ENCODE assay signal across 8 cellular contexts in genomic region chr19:41398603-41399002, GRCh38. TPM values are rescaled to one million over a fixed set of nuclear protein-coding genes. Genes with fewer than 3 reads are reported as not detected.
DNase-seq lines count a peak whose midpoint lies in the region; ATAC-seq, FAIRE-seq and TF ChIP-seq lines count a peak whose summit lies in the region.

No MANE protein-coding gene starts in this region.

- H3K4me3 ChIP-seq in kidney (ENCODE audit: low read length in 2 of 2) (peak overlapping the region; percentile 95 to 100), testis (peak overlapping the region; percentile 93 to 98)

- H3K27ac Mint-ChIP-seq in activated CD4-positive, alpha-beta T cell treated with anti-CD3 and anti-CD28 coated beads, Interleukin-2, amount 10 ng/mL, durations not matched to agents 24 days and 14 days, result no peak overlapping the region
- H3K27ac Mint-ChIP-seq in activated naive CD4-positive, alpha-beta T cell treated with anti-CD3 and anti-CD28 coated beads, Interleukin-2, amount 50 U/mL, for 72 hours, result peak overlapping the region; percentile 5 to 100

- H3K9me3 Mint-ChIP-seq in activated CD4-positive, alpha-beta T cell treated with anti-CD3 and anti-CD28 coated beads, Interleukin-2, amount 10 ng/mL, durations not matched to agents 24 days and 14 days, result no peaks in the 10 kb centered on the region
- no peaks in the 10 kb centered on the region for H3K9me3 Mint-ChIP-seq in activated naive CD4-positive, alpha-beta T cell treated with anti-CD3 and anti-CD28 coated beads, Interleukin-2, amount 50 U/mL, for 72 hours

- H3K4me1 ChIP-seq in kidney (ENCODE audit: control insufficient read depth in 1 of 2, insufficient read depth in 1 of 2, low read depth in 1 of 2, low read length in 2 of 2) (peaks cover 7 to 25% of the 10 kb centered on the region in 2 donors), testis (peaks cover 17% of the 10 kb centered on the region)

- H3K36me3 Mint-ChIP-seq in activated CD4-positive, alpha-beta T cell treated with anti-CD3 and anti-CD28 coated beads, Interleukin-2, amount 10 ng/mL, durations not matched to agents 24 days and 14 days (ENCODE audit: low read depth), result peaks cover 15% of the 10 kb centered on the region
- peaks cover 9 to 20% of the 10 kb centered on the region in 2 donors for H3K36me3 Mint-ChIP-seq in activated naive CD4-positive, alpha-beta T cell treated with anti-CD3 and anti-CD28 coated beads, Interleukin-2, amount 50 U/mL, for 72 hours

- TF ChIP-seq POLR2A in testis (IDR thresholded peaks at IDR 0.05), result no peak

- TF ChIP-seq CTCF in kidney (IDR thresholded peaks at IDR 0.05; ENCODE audit: borderline replicate concordance, extremely low read depth, insufficient read depth), result no peak
- TF ChIP-seq CTCF in testis (IDR thresholded peaks at IDR 0.05), result no peak

- H3K4me3 Mint-ChIP-seq in activated CD4-positive, alpha-beta T cell treated with anti-CD3 and anti-CD28 coated beads, Interleukin-2, amount 10 ng/mL, durations not matched to agents 24 days and 14 days, result peak overlapping the region; percentile 99

- no peaks in the 10 kb centered on the region for H3K27me3 Mint-ChIP-seq in activated CD4-positive, alpha-beta T cell treated with anti-CD3 and anti-CD28 coated beads, Interleukin-2, amount 10 ng/mL, durations not matched to agents 24 days and 14 days

- intact Hi-C loops in activated CD4-positive, alpha-beta T cell treated with anti-CD3 and anti-CD28 coated beads, Interleukin-2, amount 10 ng/mL, durations not matched to agents 24 days and 14 days (cut with micrococcal nuclease), result loop anchor here (5.0 kb wide), 1 partner anchor 786 kb away; no protein-coding TSS in a partner anchor
- intact Hi-C loops in kidney (cut with DNase I) (no loop called here), testis (cut with DNase I; ENCODE audit: low total_unique reads) (no loop called here)

- peak overlapping the region; percentile 92 to 94 for H3K9ac ChIP-seq in kidney (ENCODE audit: low read length in 2 of 2)

- H3K4me1 Mint-ChIP-seq in activated CD4-positive, alpha-beta T cell treated with anti-CD3 and anti-CD28 coated beads, Interleukin-2, amount 10 ng/mL, durations not matched to agents 24 days and 14 days, result peaks cover 39% of the 10 kb centered on the region

- H3K27me3 ChIP-seq in testis, result no peaks in the 10 kb centered on the region

- FAIRE-seq in kidney (lab: Jason Lieb, UNC), result no peak

- DNase-seq in activated CD4-positive, alpha-beta T cell treated with anti-CD3 and anti-CD28 coated beads, Interleukin-2, amount 10 ng/mL, durations not matched to agents 24 days and 14 days, result no peak
- DNase-seq in activated CD4-positive, alpha-beta T cell treated with anti-CD3 and anti-CD28 coated beads, Interleukin-2, amount 50 U/mL, for 1 hour, result no peak
- no peak for DNase-seq in activated naive CD4-positive, alpha-beta T cell treated with anti-CD3 and anti-CD28 coated beads, Interleukin-2, amount 50 U/mL, for 72 hours (ENCODE audit: low spot score in 2 of 2)
- DNase-seq in kidney (no peak), testis (no peak), mesenteric fat pad (ENCODE audit: low spot score) (no peak)
- no peak for DNase-seq in stimulated activated CD8-positive, alpha-beta memory T cell treated with anti-CD3 and anti-CD28 coated beads, Interleukin-4, amount 100 ng/mL, for 48 hours

- WGBS in testis, 2 donors, result 15 to 23% methylated on average over 3 of the region's 3 CpGs

- peaks cover 0 to 3% of the 10 kb centered on the region in 2 donors for H3K36me3 ChIP-seq in kidney (ENCODE audit: control insufficient read depth in 1 of 2, insufficient read depth in 2 of 2, low read length in 2 of 2)
- H3K36me3 ChIP-seq in testis (ENCODE audit: low read depth, missing control alignments), result no peaks in the 10 kb centered on the region

- no peak for ATAC-seq in activated naive CD4-positive, alpha-beta T cell treated with anti-CD3 and anti-CD28 coated beads, Interleukin-2, amount 50 U/mL, for 72 hours
- ATAC-seq in GM19035 (IDR thresholded peaks at IDR 0.05; ENCODE audit: unreplicated experiment), result no peak

- H3K9me3 ChIP-seq in kidney (ENCODE audit: control insufficient read depth in 1 of 2, low read length in 2 of 2) (no peaks in the 10 kb centered on the region), testis (no peaks in the 10 kb centered on the region)

- H3K27ac ChIP-seq in kidney (ENCODE audit: low read depth in 2 of 2, low read length in 2 of 2) (no peak overlapping the region), testis (peak overlapping the region in 1 of 2 donors; percentile 80)

RNA-seq across cellular contexts. Expression of gene BCKDHA, which starts 1.0 kb away (rescaled TPM):
- 11.4 and 20.1 TPM in 2 replicates for total RNA-seq in activated CD4-positive, alpha-beta T cell treated with anti-CD3 and anti-CD28 coated beads, Interleukin-2, amount 10 ng/mL, durations not matched to agents 24 days and 14 days
- total RNA-seq in activated naive CD4-positive, alpha-beta T cell treated with anti-CD3 and anti-CD28 coated beads, Interleukin-2, amount 50 U/mL, for 72 hours, result 10 to 100 TPM; 19.8 to 27.2 TPM
- 30.9 TPM for total RNA-seq in kidney
- 72.2 TPM for polyA plus RNA-seq in kidney (ENCODE audit: insufficient read depth, low read depth, low replicate concordance)
- total RNA-seq in testis, result 10 to 100 TPM; 80.8 to 81.3 TPM
- polyA plus RNA-seq in testis (ENCODE audit: insufficient read depth, low read depth, low replicate concordance), result 53.1 TPM
- 5.7 TPM for total RNA-seq in mesenteric fat pad

RNA-seq across cellular contexts. Expression of gene EXOSC5, which starts 1.4 kb away (rescaled TPM):
- 65.8 and 69.2 TPM in 2 replicates for total RNA-seq in activated CD4-positive, alpha-beta T cell treated with anti-CD3 and anti-CD28 coated beads, Interleukin-2, amount 10 ng/mL, durations not matched to agents 24 days and 14 days
- total RNA-seq in activated naive CD4-positive, alpha-beta T cell treated with anti-CD3 and anti-CD28 coated beads, Interleukin-2, amount 50 U/mL, for 72 hours, result 10 to 100 TPM; 44.7 to 61.1 TPM
- total RNA-seq in kidney (16.8 TPM), testis (10 to 100 TPM; 19.1 to 23.8 TPM), mesenteric fat pad (9.6 TPM)
- polyA plus RNA-seq in kidney (ENCODE audit: insufficient read depth, low read depth, low replicate concordance) (15.5 TPM), testis (ENCODE audit: insufficient read depth, low read depth, low replicate concordance) (28.0 TPM)

RNA-seq across cellular contexts. Expression of gene TMEM91, which starts 22.3 kb away (rescaled TPM):
- total RNA-seq in activated CD4-positive, alpha-beta T cell treated with anti-CD3 and anti-CD28 coated beads, Interleukin-2, amount 10 ng/mL, durations not matched to agents 24 days and 14 days, result 4.2 and 5.8 TPM in 2 replicates
- total RNA-seq in activated naive CD4-positive, alpha-beta T cell treated with anti-CD3 and anti-CD28 coated beads, Interleukin-2, amount 50 U/mL, for 72 hours, result 10 to 100 TPM in 1 of 2 donors, 1 to 10 TPM in 1; 8.2 to 11.0 TPM
- total RNA-seq in kidney (9.5 TPM), testis (10 to 100 TPM; 17.0 to 32.9 TPM), mesenteric fat pad (10.0 TPM)
- polyA plus RNA-seq in kidney (ENCODE audit: insufficient read depth, low read depth, low replicate concordance) (24.3 TPM), testis (ENCODE audit: insufficient read depth, low read depth, low replicate concordance) (33.2 TPM)

RNA-seq across cellular contexts. Expression of gene B3GNT8, which starts 28.6 kb away (rescaled TPM):
- 0.37 and 0.83 TPM in 2 replicates for total RNA-seq in activated CD4-positive, alpha-beta T cell treated with anti-CD3 and anti-CD28 coated beads, Interleukin-2, amount 10 ng/mL, durations not matched to agents 24 days and 14 days
- total RNA-seq in activated naive CD4-positive, alpha-beta T cell treated with anti-CD3 and anti-CD28 coated beads, Interleukin-2, amount 50 U/mL, for 72 hours, result under 1 TPM; 0.19 to 0.55 TPM
- total RNA-seq in kidney (4.4 TPM), testis (1 to 10 TPM; 1.0 to 1.2 TPM), mesenteric fat pad (8.1 TPM)
- polyA plus RNA-seq in kidney (ENCODE audit: insufficient read depth, low read depth, low replicate concordance) (6.5 TPM), testis (ENCODE audit: insufficient read depth, low read depth, low replicate concordance) (1.3 TPM)

RNA-seq across cellular contexts. Expression of gene B9D2, which starts 34.7 kb away (rescaled TPM):
- total RNA-seq in activated CD4-positive, alpha-beta T cell treated with anti-CD3 and anti-CD28 coated beads, Interleukin-2, amount 10 ng/mL, durations not matched to agents 24 days and 14 days, result 6.3 and 8.6 TPM in 2 replicates
- 1 to 10 TPM; 4.7 to 7.8 TPM for total RNA-seq in activated naive CD4-positive, alpha-beta T cell treated with anti-CD3 and anti-CD28 coated beads, Interleukin-2, amount 50 U/mL, for 72 hours
- 12.6 TPM for total RNA-seq in kidney
- 15.7 TPM for polyA plus RNA-seq in kidney (ENCODE audit: insufficient read depth, low read depth, low replicate concordance)
- 10 to 100 TPM in 1 of 2 donors, 1 to 10 TPM in 1; 6.7 to 13.5 TPM for total RNA-seq in testis
- 14.6 TPM for polyA plus RNA-seq in testis (ENCODE audit: insufficient read depth, low read depth, low replicate concordance)
- 3.5 TPM for total RNA-seq in mesenteric fat pad
